ENCODE assay signal across 18 cellular contexts in genomic region chr4:117817316-117817715, GRCh38.
"Had no signal": no experiment of that assay in that cellular context is flagged by ENCODE, and none has a peak within 500 bp of the region (broad histone marks: within the 10 kb centered on the region; RNA-seq: fewer than 3 reads in every experiment).

No MANE protein-coding gene starts in this region.

- H3K4me3 ChIP-seq: ascending aorta, mucosa of descending colon, prostate gland, right atrium auricular region, thyroid gland had no signal

- H3K9me3 ChIP-seq: ascending aorta, mucosa of descending colon, prostate gland, right atrium auricular region, thyroid gland had no signal

- H3K27me3 ChIP-seq: ascending aorta, right atrium auricular region, thyroid gland had no signal

- H3K27ac ChIP-seq: ascending aorta, prostate gland, right atrium auricular region, thyroid gland had no signal

- DNase-seq: activated CD4-positive, alpha-beta T cell treated with anti-CD3 and anti-CD28 coated beads for 1 hour; activated CD4-positive, alpha-beta T cell treated with anti-CD3 and anti-CD28 coated beads, Interleukin-2, amount 50 U/mL, for 4 hours; activated effector memory CD4-positive, alpha-beta T cell treated with anti-CD3 and anti-CD28 coated beads, Interleukin-2, amount 50 U/mL, for 16 hours; activated naive CD4-positive, alpha-beta T cell treated with anti-CD3 and anti-CD28 coated beads, Interleukin-2, amount 50 U/mL, for 16 hours; activated T-cell treated with anti-CD3 and anti-CD28 coated beads, Interleukin-2, amount 50 U/mL, for 72 hours; cerebellar nuclear complex; effector CD4-positive, alpha-beta T cell; left ventricle myocardium superior; mucosa of descending colon; naive B cell; stimulated activated CD4-positive, alpha-beta T cell treated with anti-CD3 and anti-CD28 coated beads, Interleukin-12 subunit alpha, Interleukin-12 subunit beta, amount 100 ng/mL, for 4 hours; stimulated activated CD4-positive, alpha-beta T cell treated with anti-CD3 and anti-CD28 coated beads, Interleukin-1b, Interleukin-23, amount 100 ng/mL, for 48 hours; stimulated activated CD8-positive, alpha-beta memory T cell treated with anti-CD3 and anti-CD28 coated beads, Interleukin-4, amount 100 ng/mL, for 48 hours; stimulated activated naive CD4-positive, alpha-beta T cell; thyroid gland had no signal

- H3K4me1 ChIP-seq: ascending aorta, prostate gland, right atrium auricular region, thyroid gland had no signal

- H3K36me3 ChIP-seq: ascending aorta, prostate gland, right atrium auricular region, thyroid gland had no signal
